27 cellular contexts compared by ENCODE assay signal in genomic region chr3:116929534-116930222, GRCh38.
DNase-seq lines count a peak whose midpoint lies in the region; ATAC-seq and TF ChIP-seq lines count a peak whose summit lies in the region.
"Had no signal": no experiment of that assay in that cellular context is flagged by ENCODE, and none has a peak within 500 bp of the region (broad histone marks: within the 10 kb centered on the region; RNA-seq: fewer than 3 reads in every experiment).

No MANE protein-coding gene starts in this region.

- H3K36me3 Mint-ChIP-seq in CD14-positive monocyte, result no peaks in the 10 kb centered on the region
- H3K36me3 Mint-ChIP-seq: natural killer cell; stimulated activated naive B cell treated with anti-CD40 and anti-IgM and Interleukin-4, amounts not matched to agents 10 μg/mL and 1 μg/mL and 100 μg/mL, for 72 hours had no signal

- H3K27me3 ChIP-seq in ACC112 (ENCODE audit: insufficient read depth, low read length) (no peaks in the 10 kb centered on the region), brain microvascular endothelial cell (replicated peaks) (no peaks in the 10 kb centered on the region)
- H3K27me3 ChIP-seq: right atrium auricular region had no signal

- intact Hi-C loops in CD14-positive monocyte (cut with micrococcal nuclease), result no loop called here

- no peaks in the 10 kb centered on the region for H3K4me1 Mint-ChIP-seq in CD14-positive monocyte
- H3K4me1 Mint-ChIP-seq: natural killer cell; stimulated activated naive B cell treated with anti-CD40 and anti-IgM and Interleukin-4, amounts not matched to agents 10 μg/mL and 1 μg/mL and 100 μg/mL, for 72 hours had no signal

- H3K27ac ChIP-seq in ACC112 (ENCODE audit: low read depth, low read length) (peak overlapping the region; percentile 74), brain microvascular endothelial cell (peak overlapping the region; percentile 18)
- H3K27ac ChIP-seq: PC-9, right atrium auricular region had no signal

- H3K4me3 ChIP-seq in ACC112 (ENCODE audit: low read depth, low read length) (peak overlapping the region; percentile 23; the same call in 1 of the 2 replicates), brain microvascular endothelial cell (ENCODE audit: low read depth, low read length) (no peak overlapping the region)
- H3K4me3 ChIP-seq: PC-9, right atrium auricular region had no signal

- H3K27me3 Mint-ChIP-seq in CD14-positive monocyte (ENCODE audit: low read depth in 3 of 3), result peaks cover 0 to 1% (median 0%) of the 10 kb centered on the region in 3 donors
- H3K27me3 Mint-ChIP-seq: stimulated activated naive B cell treated with anti-CD40 and anti-IgM and Interleukin-4, amounts not matched to agents 10 μg/mL and 1 μg/mL and 100 μg/mL, for 72 hours had no signal

- in situ Hi-C loops in brain microvascular endothelial cell (cut with HindIII; ENCODE audit: low pct_ligation_motif_present, low sequenced_read_pairs), result no loop called here

- H3K4me3 Mint-ChIP-seq in CD14-positive monocyte, result no peak overlapping the region
- H3K4me3 Mint-ChIP-seq: activated T-helper 1 cell treated with anti-CD3 and anti-CD28 coated beads, Interleukin-12 subunit alpha, Interleukin-12 subunit beta, Interleukin-2, Interleukin-4 antibody, amounts not matched to agents 30 ng/mL and 10 ng/mL and 1 ng/mL, durations not matched to agents 14 hours and 24 hours and 36 hours; natural killer cell; stimulated activated naive B cell treated with anti-CD40 and anti-IgM and Interleukin-4, amounts not matched to agents 10 μg/mL and 1 μg/mL and 100 μg/mL, for 72 hours; WTC11 had no signal

- H3K9me3 Mint-ChIP-seq in CD14-positive monocyte, result peaks cover 0 to 25% (median 12%) of the 10 kb centered on the region in 7 donors
- H3K9me3 Mint-ChIP-seq: activated T-helper 1 cell treated with anti-CD3 and anti-CD28 coated beads, Interleukin-12 subunit alpha, Interleukin-12 subunit beta, Interleukin-2, Interleukin-4 antibody, amounts not matched to agents 30 ng/mL and 10 ng/mL and 1 ng/mL, durations not matched to agents 14 hours and 24 hours and 36 hours had no signal

- H2AFZ ChIP-seq in ACC112 (ENCODE audit: low read length, unreplicated experiment), result peak overlapping the region; percentile 77
- H2AFZ ChIP-seq: PC-9 had no signal

- H3K36me3 ChIP-seq in ACC112 (ENCODE audit: insufficient read depth, low read length) (no peaks in the 10 kb centered on the region), brain microvascular endothelial cell (replicated peaks) (no peaks in the 10 kb centered on the region)
- H3K36me3 ChIP-seq: right atrium auricular region had no signal

- H3K79me2 ChIP-seq in ACC112 (ENCODE audit: control insufficient read depth, insufficient read depth, low read length, unreplicated experiment), result no peaks in the 10 kb centered on the region

- H3K4me1 ChIP-seq in ACC112 (ENCODE audit: control insufficient read depth, insufficient read depth, low read length, unreplicated experiment), result peaks cover 28% of the 10 kb centered on the region
- H3K4me1 ChIP-seq: right atrium auricular region had no signal

- DNase-seq in M059J (ENCODE audit: low read depth) (peak; percentile 15), brain microvascular endothelial cell (no peak), kidney glomerular epithelial cell (lab: John Stamatoyannopoulos, UW) (peak; percentile 43), CD14-positive monocyte (ENCODE audit: low spot score) (no peak), globus pallidus (ENCODE audit: low spot score) (no peak), GF-D8 (lab: John Stamatoyannopoulos, UW) (no peak)
- DNase-seq: activated CD4-positive, alpha-beta T cell treated with anti-CD3 and anti-CD28 coated beads, Interleukin-2, amount 50 U/mL, for 1 hour; C1 segment of cervical spinal cord; effector CD4-positive, alpha-beta T cell; erythroblast; hypothalamus; left ventricle myocardium superior; natural killer cell; NCI-H1092 treated with DMSO at 0.1 percent for 48 hours; NCI-H187 treated with DMSO at 0.1 percent for 48 hours; PC-9; SHP77; stimulated activated CD4-positive, alpha-beta T cell treated with anti-CD3 and anti-CD28 coated beads, Interleukin-12 subunit alpha, Interleukin-12 subunit beta, amount 100 ng/mL, for 4 hours; stimulated activated CD4-positive, alpha-beta T cell treated with anti-CD3 and anti-CD28 coated beads, Interleukin-4, amount 100 ng/mL, for 24 hours; stimulated activated naive B cell treated with anti-CD40 and anti-IgM and Interleukin-4, amounts not matched to agents 10 μg/mL and 1 μg/mL and 100 μg/mL, for 72 hours had no signal

- no peak for ATAC-seq in HG03457 (IDR thresholded peaks at IDR 0.05; ENCODE audit: unreplicated experiment)
- ATAC-seq: activated naive CD4-positive, alpha-beta T cell treated with anti-CD3 and anti-CD28 coated beads, Interleukin-2, amount 50 U/mL, for 72 hours; HepG2; left ventricle myocardium superior; natural killer cell; stimulated activated naive B cell treated with anti-CD40 and anti-IgM and Interleukin-4, amounts not matched to agents 10 μg/mL and 1 μg/mL and 100 μg/mL, for 72 hours; WTC11 had no signal

- TF ChIP-seq CTCF in brain microvascular endothelial cell (IDR thresholded peaks at IDR 0.05; ENCODE audit: low read depth, low read length, missing control alignments) (no peak), CD14-positive monocyte (IDR thresholded peaks at IDR 0.05) (no peak)

- H3K27ac Mint-ChIP-seq in CD14-positive monocyte, result no peak overlapping the region
- H3K27ac Mint-ChIP-seq: activated naive CD4-positive, alpha-beta T cell treated with anti-CD3 and anti-CD28 coated beads, Interleukin-2, amount 50 U/mL, for 72 hours; activated T-helper 1 cell treated with anti-CD3 and anti-CD28 coated beads, Interleukin-12 subunit alpha, Interleukin-12 subunit beta, Interleukin-2, Interleukin-4 antibody, amounts not matched to agents 30 ng/mL and 10 ng/mL and 1 ng/mL, durations not matched to agents 14 hours and 24 hours and 36 hours; natural killer cell; stimulated activated naive B cell treated with anti-CD40 and anti-IgM and Interleukin-4, amounts not matched to agents 10 μg/mL and 1 μg/mL and 100 μg/mL, for 72 hours; WTC11 had no signal

Comparison
In these comparisons a context has a peak if more than half of its experiments do, and no peak if none do; other contexts are left out.
1. DNase-seq: peak in M059J (single experiment) and kidney glomerular epithelial cell (single experiment); none in brain microvascular endothelial cell (single experiment), CD14-positive monocyte (single experiment), globus pallidus (single experiment) and GF-D8 (single experiment).